12 cellular contexts compared by ENCODE assay signal in genomic region chr6:44219815-44220784, GRCh38. TPM values are rescaled to one million over a fixed set of nuclear protein-coding genes. Genes with fewer than 3 reads are reported as not detected.
A peak's percentile ranks its signal among the peaks of the same experiment; 100 is the strongest.
DNase-seq lines count a peak whose midpoint lies in the region; ATAC-seq, FAIRE-seq and TF ChIP-seq lines count a peak whose summit lies in the region.
"Had no signal": no experiment of that assay in that cellular context is flagged by ENCODE, and none has a peak within 500 bp of the region (broad histone marks: within the 10 kb centered on the region; RNA-seq: fewer than 3 reads in every experiment).

No MANE protein-coding gene starts in this region.

- peak overlapping the region in 1 of 9 donors; percentile 30 for H3K27ac Mint-ChIP-seq in naive thymus-derived CD4-positive, alpha-beta T cell

- peaks cover 6 to 48% (median 31%) of the 10 kb centered on the region in 7 donors for H3K4me1 Mint-ChIP-seq in naive thymus-derived CD4-positive, alpha-beta T cell

- H3K4me3 ChIP-seq in dorsolateral prefrontal cortex = peak overlapping the region; percentile 32 to 76 (median 57)
- no peak overlapping the region for H3K4me3 ChIP-seq in naive thymus-derived CD4-positive, alpha-beta T cell (ENCODE audit: low read length)
- H3K4me3 ChIP-seq in vagina = peak overlapping the region; percentile 48 to 63

- H3K36me3 Mint-ChIP-seq in naive thymus-derived CD4-positive, alpha-beta T cell = no peaks in the 10 kb centered on the region
- H3K36me3 Mint-ChIP-seq: CD4-positive, CD25-positive, alpha-beta regulatory T cell had no signal

- intact Hi-C loops in cardiac septum (cut with DNase I) (loop anchor here (10.0 kb wide), 1 partner anchor 445 kb away; the partner anchor contains the start of gene VEGFA), left ventricle myocardium superior (cut with micrococcal nuclease) (no loop called here), dorsolateral prefrontal cortex (cut with DNase I) (loop anchor here in 1 of 2 donors (10.0 kb wide), 1 partner anchor 445 kb away; the partner anchor contains the start of gene VEGFA), vagina (cut with DNase I) (no loop called here)
- intact Hi-C loops in naive thymus-derived CD4-positive, alpha-beta T cell (cut with micrococcal nuclease) = loop anchor here in 1 of 2 donors (5.0 kb wide), 1 partner anchor 48 kb away; no protein-coding TSS in a partner anchor

- H3K27me3 Mint-ChIP-seq in naive thymus-derived CD4-positive, alpha-beta T cell = peaks cover 0 to 23% (median 0%) of the 10 kb centered on the region in 5 donors

- CTCF ChIA-PET in naive thymus-derived CD4-positive, alpha-beta T cell (lab: Charles Lee) = interaction anchor here (0.6 to 1.2 kb wide), 2 partner anchors 26 to 51 kb away, joined by 3 read pairs; no protein-coding TSS in a partner anchor

- no peaks in the 10 kb centered on the region for H3K9me3 Mint-ChIP-seq in naive thymus-derived CD4-positive, alpha-beta T cell

- peak overlapping the region in 54 of 59 donors; percentile 6 to 89 (median 75) for H3K27ac ChIP-seq in dorsolateral prefrontal cortex
- H3K27ac ChIP-seq in naive thymus-derived CD4-positive, alpha-beta T cell (ENCODE audit: low read depth, low read length) = no peak overlapping the region
- H3K27ac ChIP-seq in vagina = peak overlapping the region; percentile 95

- no peak for ATAC-seq in left ventricle myocardium superior
- no peak for ATAC-seq in naive thymus-derived CD4-positive, alpha-beta T cell

- no peaks in the 10 kb centered on the region for H3K36me3 ChIP-seq in naive thymus-derived CD4-positive, alpha-beta T cell (ENCODE audit: control insufficient read depth in 2 of 3, insufficient read depth in 3 of 3, low read length in 3 of 3)
- no peaks in the 10 kb centered on the region for H3K36me3 ChIP-seq in vagina

- POLR2A ChIA-PET in naive thymus-derived CD4-positive, alpha-beta T cell (lab: Charles Lee) = no interaction called here

- peak overlapping the region in 8 of 10 donors; percentile 25 to 75 (median 48) for H3K4me3 Mint-ChIP-seq in naive thymus-derived CD4-positive, alpha-beta T cell

- TF ChIP-seq CTCF in dorsolateral prefrontal cortex (IDR thresholded peaks at IDR 0.05 in 54 of 56, conservative IDR thresholded peaks at IDR 0.05 in 2 of 56; ENCODE audit: low read depth in 1 of 56, partially characterized antibody in 56 of 56) (no peak), vagina (IDR thresholded peaks at IDR 0.05) (no peak)

- no peaks in the 10 kb centered on the region for H3K9me3 ChIP-seq in naive thymus-derived CD4-positive, alpha-beta T cell (ENCODE audit: control insufficient read depth in 2 of 3, low read length in 3 of 3)
- H3K9me3 ChIP-seq in vagina = no peaks in the 10 kb centered on the region

- peaks cover 15 to 16% of the 10 kb centered on the region in 2 donors for H3K4me1 ChIP-seq in naive thymus-derived CD4-positive, alpha-beta T cell (ENCODE audit: control insufficient read depth in 2 of 2, insufficient read depth in 2 of 2, low read length in 2 of 2)
- peaks cover 79% of the 10 kb centered on the region for H3K4me1 ChIP-seq in vagina

- no peak for TF ChIP-seq POLR2A in vagina (IDR thresholded peaks at IDR 0.05)

- FAIRE-seq in GM19239 (lab: Jason Lieb, UNC) = no peak

- H3K27me3 ChIP-seq in dorsolateral prefrontal cortex = no peaks in the 10 kb centered on the region
- H3K27me3 ChIP-seq in naive thymus-derived CD4-positive, alpha-beta T cell (ENCODE audit: control insufficient read depth in 2 of 2, insufficient read depth in 2 of 2, low read length in 2 of 2) = no peaks in the 10 kb centered on the region
- H3K27me3 ChIP-seq in vagina = no peaks in the 10 kb centered on the region

- peak; percentile 77 for DNase-seq in cardiac septum (ENCODE audit: low spot score)
- no peak for DNase-seq in left ventricle myocardium superior
- no peak for DNase-seq in dorsolateral prefrontal cortex
- no peak for DNase-seq in naive thymus-derived CD4-positive, alpha-beta T cell
- DNase-seq in vagina (ENCODE audit: extremely low spot score in 2 of 2) = no peak
- DNase-seq in GM19239 (ENCODE audit: insufficient read length, low spot score) = no peak
- DNase-seq in glomerular visceral epithelial cell (ENCODE audit: extremely low spot score) = no peak
- no peak for DNase-seq in stimulated activated CD4-positive, alpha-beta T cell treated with anti-CD3 and anti-CD28 coated beads, Interleukin-15, amount 100 ng/mL, for 24 hours
- DNase-seq: central memory CD4-positive, alpha-beta T cell had no signal

RNA-seq across cellular contexts. Expression of gene SLC29A1, which starts 3.3 kb away (rescaled TPM):
- total RNA-seq in cardiac septum = 105 TPM
- total RNA-seq in left ventricle myocardium superior = 217 TPM
- total RNA-seq in dorsolateral prefrontal cortex = 10 to 100 TPM; 22.4 to 79.8 (median 47.2) TPM
- total RNA-seq in naive thymus-derived CD4-positive, alpha-beta T cell = 10 to 100 TPM in 1 of 5 experiments, 1 to 10 TPM in 2, under 1 TPM in 2; 0.84 to 41.1 (median 1.8) TPM
- polyA plus RNA-seq in naive thymus-derived CD4-positive, alpha-beta T cell = 1 to 10 TPM in 1 of 2 donors, under 1 TPM in 1; 0.95 to 2.0 TPM
- 51.1 TPM for total RNA-seq in vagina

RNA-seq across cellular contexts. Expression of gene MYMX, which starts 3.4 kb away (rescaled TPM):
- 0.30 TPM for total RNA-seq in cardiac septum
- total RNA-seq in left ventricle myocardium superior = 0.67 TPM
- total RNA-seq in dorsolateral prefrontal cortex = not detected
- total RNA-seq in naive thymus-derived CD4-positive, alpha-beta T cell = not detected
- polyA plus RNA-seq in naive thymus-derived CD4-positive, alpha-beta T cell = not detected
- total RNA-seq in vagina = not detected
- total RNA-seq: CD4-positive, CD25-positive, alpha-beta regulatory T cell; M059J; T-helper 2 cell treated with Interferon-gamma antibody and Interleukin-4, amounts not matched to agents 100 ng/mL and 5 ng/mL, for 36 hours had no signal
- polyA plus RNA-seq: CD4-positive, CD25-positive, alpha-beta regulatory T cell had no signal

RNA-seq across cellular contexts. Expression of gene HSP90AB1, which starts 26.8 kb away (rescaled TPM):
- total RNA-seq in cardiac septum (873 TPM), left ventricle myocardium superior (873 TPM), dorsolateral prefrontal cortex (1,000 to 10,000 TPM in 53 of 120 experiments, 100 to 1,000 TPM in 67; 482 to 1,543 (median 963) TPM), vagina (463 TPM)
- total RNA-seq in naive thymus-derived CD4-positive, alpha-beta T cell = 100 to 1,000 TPM; 345 to 750 (median 366) TPM
- polyA plus RNA-seq in naive thymus-derived CD4-positive, alpha-beta T cell = 100 to 1,000 TPM; 422 to 558 TPM

RNA-seq across cellular contexts. Expression of gene SLC35B2, which starts 37.2 kb away (rescaled TPM):
- total RNA-seq in cardiac septum (23.2 TPM), left ventricle myocardium superior (20.0 TPM), dorsolateral prefrontal cortex (10 to 100 TPM in 119 of 120 experiments, 1 to 10 TPM in 1; 9.6 to 55.6 (median 23.9) TPM), vagina (19.6 TPM)
- total RNA-seq in naive thymus-derived CD4-positive, alpha-beta T cell = 10 to 100 TPM in 4 of 5 experiments, 1 to 10 TPM in 1; 10.0 to 32.1 (median 17.6) TPM
- polyA plus RNA-seq in naive thymus-derived CD4-positive, alpha-beta T cell = 10 to 100 TPM; 24.5 to 41.7 TPM

RNA-seq across cellular contexts. Expression of gene NFKBIE, which starts 45.3 kb away (rescaled TPM):
- total RNA-seq in cardiac septum (4.7 TPM), left ventricle myocardium superior (3.1 TPM), dorsolateral prefrontal cortex (10 to 100 TPM in 13 of 120 experiments, 1 to 10 TPM in 107; 2.9 to 14.4 (median 7.5) TPM), vagina (17.2 TPM)
- total RNA-seq in naive thymus-derived CD4-positive, alpha-beta T cell = 10 to 100 TPM in 4 of 5 experiments, 1 to 10 TPM in 1; 8.3 to 53.4 (median 29.4) TPM
- polyA plus RNA-seq in naive thymus-derived CD4-positive, alpha-beta T cell = 1 to 10 TPM; 2.3 to 4.9 TPM
